ENCODE assay signal across 18 cellular contexts in the genomic region with DNA sequence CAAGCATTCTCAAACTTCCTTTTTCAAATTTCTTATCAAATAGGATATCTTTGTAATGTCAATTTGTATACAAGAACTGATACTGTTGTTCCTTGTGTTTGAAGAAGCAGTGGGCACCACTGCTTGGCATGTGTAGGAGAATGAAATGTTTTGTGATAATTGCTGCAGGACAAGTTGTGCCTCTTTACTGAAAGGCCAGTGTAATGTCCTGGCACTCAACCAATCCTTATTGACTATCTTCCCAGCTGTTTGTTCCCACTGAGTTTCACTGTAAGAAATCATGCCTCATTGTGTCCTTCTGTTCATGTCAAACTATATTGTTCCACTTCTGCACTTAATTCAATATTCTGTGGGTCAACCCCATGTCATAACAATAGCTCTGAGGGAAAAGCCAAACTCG.
"Had no signal": no experiment of that assay in that cellular context is flagged by ENCODE, and none has a peak within 500 bp of the region (broad histone marks: within the 10 kb centered on the region; RNA-seq: fewer than 3 reads in every experiment).

No MANE protein-coding gene starts in this region.

- H3K4me1 ChIP-seq: ascending aorta, transverse colon had no signal

- H3K27me3 Mint-ChIP-seq: effector memory CD8-positive, alpha-beta T cell; natural killer cell treated with Interleukin-12 subunit alpha and Interleukin-12 subunit beta and Interleukin-15 and Interleukin-18, amount 100 ng/mL, for 72 hours; T-cell had no signal

- H3K27ac ChIP-seq: ascending aorta, epithelial cell of prostate, gastrocnemius medialis, right lobe of liver, transverse colon had no signal

- H3K9me3 Mint-ChIP-seq: natural killer cell treated with Interleukin-12 subunit alpha and Interleukin-12 subunit beta and Interleukin-15 and Interleukin-18, amount 100 ng/mL, for 72 hours had no signal

- H3K36me3 ChIP-seq: ascending aorta, gastrocnemius medialis, right lobe of liver, transverse colon had no signal

- ATAC-seq: effector memory CD8-positive, alpha-beta T cell; natural killer cell treated with Interleukin-12 subunit alpha and Interleukin-12 subunit beta and Interleukin-15 and Interleukin-18, amount 100 ng/mL, for 72 hours; right lobe of liver; stimulated activated naive CD8-positive, alpha-beta T cell treated with anti-CD3 and anti-CD28 coated beads, Interleukin-15, Interleukin-2, amounts not matched to agents 100 U/mL and 50 U/mL, for 24 hours; T-cell had no signal

- H3K4me1 Mint-ChIP-seq: T-cell had no signal

- H3K27me3 ChIP-seq: ascending aorta, gastrocnemius medialis, right lobe of liver, transverse colon had no signal

- H3K4me3 ChIP-seq: ascending aorta, gastrocnemius medialis, right lobe of liver, transverse colon had no signal

- H3K27ac Mint-ChIP-seq: effector memory CD8-positive, alpha-beta T cell; natural killer cell treated with Interleukin-12 subunit alpha and Interleukin-12 subunit beta and Interleukin-15 and Interleukin-18, amount 100 ng/mL, for 72 hours; T-cell had no signal

- H3K36me3 Mint-ChIP-seq: natural killer cell treated with Interleukin-12 subunit alpha and Interleukin-12 subunit beta and Interleukin-15 and Interleukin-18, amount 100 ng/mL, for 72 hours; T-cell had no signal

- H3K4me3 Mint-ChIP-seq: effector memory CD8-positive, alpha-beta T cell; natural killer cell treated with Interleukin-12 subunit alpha and Interleukin-12 subunit beta and Interleukin-15 and Interleukin-18, amount 100 ng/mL, for 72 hours; T-cell had no signal

- DNase-seq: activated CD4-positive, alpha-beta T cell treated with anti-CD3 and anti-CD28 coated beads, Interleukin-2, amount 50 U/mL, for 4 hours; activated CD4-positive, CD25-positive, alpha-beta regulatory T cell treated with anti-CD3 and anti-CD28 coated beads, Interleukin-2, amount 50 U/mL, for 72 hours; activated naive CD4-positive, alpha-beta T cell; activated T-cell treated with anti-CD3 and anti-CD28 coated beads for 4 hours; dermis blood vessel endothelial cell; effector memory CD8-positive, alpha-beta T cell; gastrocnemius medialis; islet precursor cell; mesenchymal stem cell; posterior cingulate gyrus; right lobe of liver; stimulated activated naive CD8-positive, alpha-beta T cell treated with anti-CD3 and anti-CD28 coated beads, Interleukin-15, Interleukin-2, amounts not matched to agents 100 U/mL and 50 U/mL, for 24 hours; T-cell; T-helper 9 cell; transverse colon had no signal

- H3K9me3 ChIP-seq: ascending aorta, gastrocnemius medialis, right lobe of liver, transverse colon had no signal
